In the genomic region with DNA sequence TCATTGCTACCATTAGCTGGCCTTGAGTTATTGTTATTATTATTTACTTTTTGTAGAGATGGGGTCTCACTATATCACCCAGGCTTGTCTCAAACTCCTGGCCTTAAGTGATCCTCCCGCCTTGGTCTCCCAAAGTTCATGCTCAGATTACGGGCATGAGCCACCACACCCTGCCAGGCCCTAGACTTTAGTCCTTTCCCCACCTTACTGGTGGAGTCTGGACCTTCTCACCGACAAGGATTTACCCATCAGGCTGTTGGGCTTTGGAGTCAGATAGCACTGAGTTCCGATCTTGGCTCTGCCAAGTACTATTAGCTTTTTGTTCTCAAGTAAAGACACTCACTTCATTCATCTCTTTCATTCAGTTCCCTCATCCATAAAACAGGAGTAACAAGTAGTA, we compare ENCODE assay signal across 19 cellular contexts. TPM values are rescaled to one million over a fixed set of nuclear protein-coding genes. Genes with fewer than 3 reads are reported as not detected.
"Had no signal": no experiment of that assay in that cellular context is flagged by ENCODE, and none has a peak within 500 bp of the region (broad histone marks: within the 10 kb centered on the region; RNA-seq: fewer than 3 reads in every experiment).

No MANE protein-coding gene starts in this region.

- H2AFZ ChIP-seq: neural progenitor cell had no signal

- H3K27ac Mint-ChIP-seq: activated CD4-positive, alpha-beta T cell treated with anti-CD3 and anti-CD28 coated beads, Interleukin-2, amount 10 ng/mL, durations not matched to agents 7 days and 5 days; mesothelial cell of epicardium; neural progenitor cell had no signal

- H3K36me3 Mint-ChIP-seq: mesothelial cell of epicardium, neural progenitor cell had no signal

- H3K9me3 Mint-ChIP-seq: activated CD4-positive, alpha-beta T cell treated with anti-CD3 and anti-CD28 coated beads, Interleukin-2, amount 10 ng/mL, durations not matched to agents 7 days and 5 days; mesothelial cell of epicardium had no signal

- H3K27ac ChIP-seq: ascending aorta, coronary artery, gastrocnemius medialis, neural progenitor cell, prostate gland, testis had no signal

- H3K27me3 ChIP-seq: ascending aorta, testis had no signal

- H3K4me1 Mint-ChIP-seq: mesothelial cell of epicardium had no signal

- H3K4me3 Mint-ChIP-seq: activated CD4-positive, alpha-beta T cell treated with anti-CD3 and anti-CD28 coated beads, Interleukin-2, amount 10 ng/mL, durations not matched to agents 7 days and 5 days; mesothelial cell of epicardium; neural progenitor cell had no signal

- DNase-seq: activated CD4-positive, alpha-beta T cell treated with anti-CD3 and anti-CD28 coated beads, Interleukin-2, amount 10 ng/mL, durations not matched to agents 7 days and 5 days; activated CD8-positive, alpha-beta memory T cell treated with anti-CD3 and anti-CD28 coated beads, Interleukin-2, amount 50 U/mL, for 48 hours; activated effector memory CD4-positive, alpha-beta T cell treated with anti-CD3 and anti-CD28 coated beads, Interleukin-2, amount 50 U/mL, for 16 hours; activated naive CD4-positive, alpha-beta T cell treated with anti-CD3 and anti-CD28 coated beads, Interleukin-2, amount 50 U/mL, for 16 hours; activated T-cell treated with anti-CD3 and anti-CD28 coated beads, Interleukin-2, amount 50 U/mL, for 48 hours; gastrocnemius medialis; head of caudate nucleus; right cardiac atrium; stimulated activated CD4-positive, alpha-beta T cell treated with anti-CD3 and anti-CD28 coated beads, Interleukin-2, amount 100 ng/mL, for 48 hours; testis had no signal

- H3K36me3 ChIP-seq: ascending aorta, gastrocnemius medialis, neural progenitor cell, prostate gland had no signal

- H3K9me3 ChIP-seq: ascending aorta, gastrocnemius medialis, prostate gland, testis had no signal

- H3K4me3 ChIP-seq: ascending aorta, coronary artery, gastrocnemius medialis, lung, neural progenitor cell, prostate gland, testis had no signal

- ATAC-seq: esophagus mucosa, gastrocnemius medialis, right cardiac atrium had no signal

- H3K4me2 ChIP-seq: neural progenitor cell had no signal

- H3K4me1 ChIP-seq: ascending aorta, gastrocnemius medialis, neural progenitor cell, prostate gland, testis had no signal

RNA-seq across cellular contexts. Expression of gene CNR2, which starts 17.2 kb away (rescaled TPM):
- total RNA-seq: ascending aorta, gastrocnemius medialis, left lobe of liver, mesothelial cell of epicardium, osteocyte, prostate gland, right cardiac atrium had no signal
